In genomic region chr7:73005356-73005692, GRCh38 we compare ENCODE assay signal across 8 cellular contexts. TPM values are rescaled to one million over a fixed set of nuclear protein-coding genes. Genes with fewer than 3 reads are reported as not detected.
DNase-seq lines count a peak whose midpoint lies in the region; ATAC-seq and TF ChIP-seq lines count a peak whose summit lies in the region.
"Not testable (repeated sequence)": the region's sequence is repeated elsewhere in the genome, so short reads cannot be mapped to it uniquely, and the experiment has no call there.

No MANE protein-coding gene starts in this region.

- not testable (repeated sequence) for H3K4me1 Mint-ChIP-seq in CD4-positive, alpha-beta memory T cell; neural progenitor cell

- H3F3A ChIP-seq in neural progenitor cell (ENCODE audit: low read depth) = not testable (repeated sequence)

- peak overlapping the region; percentile 68 for H3K4me2 ChIP-seq in neural progenitor cell

- POLR2A ChIA-PET in CD4-positive, alpha-beta memory T cell (lab: Charles Lee; ENCODE audit: partially characterized antibody) = not testable (repeated sequence)

- H3K27me3 Mint-ChIP-seq in CD4-positive, alpha-beta memory T cell; neural progenitor cell (ENCODE audit: insufficient read depth, low read depth): not testable (repeated sequence)

- peaks cover 12% of the 10 kb centered on the region for H3K79me2 ChIP-seq in neural progenitor cell (ENCODE audit: low read depth)

- H3K27ac ChIP-seq in CD4-positive, alpha-beta memory T cell (ENCODE audit: low read depth, low read length) = peak overlapping the region; percentile 52
- H3K27ac ChIP-seq in WERI-Rb-1 = peak overlapping the region; percentile 88
- H3K27ac ChIP-seq in cardiac muscle cell = peak overlapping the region; percentile 96
- H3K27ac ChIP-seq in neural progenitor cell = not testable (repeated sequence)

- not testable (repeated sequence) for H3K9me3 Mint-ChIP-seq in CD4-positive, alpha-beta memory T cell; neural progenitor cell

- not testable (repeated sequence) for H3K4me1 ChIP-seq in CD4-positive, alpha-beta memory T cell (ENCODE audit: insufficient read depth, low read length); cardiac muscle cell (ENCODE audit: low read depth); neural progenitor cell

- CTCF ChIA-PET in CD4-positive, alpha-beta memory T cell (lab: Charles Lee; ENCODE audit: partially characterized antibody) = not testable (repeated sequence)

- not testable (repeated sequence) for H3K9ac ChIP-seq in neural progenitor cell

- intact Hi-C loops in CD4-positive, alpha-beta memory T cell (cut with micrococcal nuclease) = not testable (repeated sequence)

- not testable (repeated sequence) for H4K20me1 ChIP-seq in neural progenitor cell (ENCODE audit: low read depth)

- peak; percentile 88 for ATAC-seq in GM21528 (IDR thresholded peaks at IDR 0.05; ENCODE audit: low FRiP score, unreplicated experiment)
- ATAC-seq in HG03354 (IDR thresholded peaks at IDR 0.05; ENCODE audit: poor library complexity, severe bottlenecking, unreplicated experiment) = peak; percentile 80

- not testable (repeated sequence) for TF ChIP-seq CTCF in WERI-Rb-1 (IDR thresholded peaks at IDR 0.05; ENCODE audit: low read depth, low read length); cardiac muscle cell (IDR thresholded peaks at IDR 0.05; ENCODE audit: low read depth, low read length); neural progenitor cell (IDR thresholded peaks at IDR 0.05)

- peak overlapping the region; percentile 97 to 99 (median 99) for H3K27ac Mint-ChIP-seq in CD4-positive, alpha-beta memory T cell
- H3K27ac Mint-ChIP-seq in neural progenitor cell = not testable (repeated sequence)

- peak in 1 of 5 donors; percentile 66 for DNase-seq in CD4-positive, alpha-beta memory T cell
- peak; percentile 79 for DNase-seq in WERI-Rb-1
- DNase-seq in activated naive CD8-positive, alpha-beta T cell treated with anti-CD3 and anti-CD28 coated beads, Interleukin-2, amount 50 U/mL, for 16 hours (ENCODE audit: low read depth, low spot score) = peak; percentile 29
- DNase-seq in cardiac muscle cell (ENCODE audit: low read depth in 1 of 2, low spot score in 1 of 2); neural progenitor cell (ENCODE audit: low spot score): not testable (repeated sequence)
- peak; percentile 61 for DNase-seq in stimulated activated CD8-positive, alpha-beta memory T cell treated with anti-CD3 and anti-CD28 coated beads, Interleukin-15, amount 100 ng/mL, for 24 hours (ENCODE audit: low read depth)

- H3K27me3 ChIP-seq in CD4-positive, alpha-beta memory T cell (ENCODE audit: insufficient read depth, low read length); WERI-Rb-1 (ENCODE audit: insufficient read depth, low read depth, severe bottlenecking); cardiac muscle cell; neural progenitor cell: not testable (repeated sequence)

- not testable (repeated sequence) for H3K36me3 Mint-ChIP-seq in CD4-positive, alpha-beta memory T cell; neural progenitor cell

- not testable (repeated sequence) for H2AFZ ChIP-seq in neural progenitor cell (replicated peaks)

- not testable (repeated sequence) for H3K9me3 ChIP-seq in CD4-positive, alpha-beta memory T cell (ENCODE audit: control insufficient read depth in 1 of 2, low read length in 2 of 2); WERI-Rb-1 (ENCODE audit: severe bottlenecking); cardiac muscle cell (ENCODE audit: low read depth); neural progenitor cell (ENCODE audit: low read depth)

- H3K36me3 ChIP-seq in CD4-positive, alpha-beta memory T cell (ENCODE audit: insufficient read depth, low read length); WERI-Rb-1; cardiac muscle cell; neural progenitor cell: not testable (repeated sequence)

- H3K4me3 ChIP-seq in CD4-positive, alpha-beta memory T cell (ENCODE audit: low read length in 2 of 2) = peak overlapping the region in 1 of 2 donors; percentile 60
- peak overlapping the region; percentile 56 for H3K4me3 ChIP-seq in WERI-Rb-1 (ENCODE audit: low read depth, low read length)
- peak overlapping the region; percentile 71 for H3K4me3 ChIP-seq in cardiac muscle cell
- H3K4me3 ChIP-seq in neural progenitor cell = peak overlapping the region; percentile 71

- H3K4me3 Mint-ChIP-seq in CD4-positive, alpha-beta memory T cell = peak overlapping the region; percentile 91 to 99 (median 96)
- H3K4me3 Mint-ChIP-seq in neural progenitor cell = peak overlapping the region; percentile 99

RNA-seq across cellular contexts. Expression of gene SPDYE8, which starts 24.2 kb away (rescaled TPM):
- total RNA-seq in CD4-positive, alpha-beta memory T cell = not detected
- polyA plus RNA-seq in CD4-positive, alpha-beta memory T cell = under 1 TPM in 1 of 2 donors, not detected in 1; 0.10 TPM
- not detected in 2 replicates for total RNA-seq in cardiac muscle cell
- polyA plus RNA-seq in cardiac muscle cell = 0.44 and 0.97 TPM in 2 replicates
- not detected in 2 replicates for total RNA-seq in neural progenitor cell (ENCODE audit: low replicate concordance)

RNA-seq across cellular contexts. Expression of gene TRIM74, which starts 36.1 kb away (rescaled TPM):
- total RNA-seq in CD4-positive, alpha-beta memory T cell = 1 to 10 TPM; 5.2 to 6.0 TPM
- under 1 TPM in 1 of 2 donors, not detected in 1; 0.34 TPM for polyA plus RNA-seq in CD4-positive, alpha-beta memory T cell
- total RNA-seq in cardiac muscle cell (2.0 and 5.2 TPM in 2 replicates), neural progenitor cell (ENCODE audit: low replicate concordance) (0.15 and 0.36 TPM in 2 replicates)
- 3.1 and 5.1 TPM in 2 replicates for polyA plus RNA-seq in cardiac muscle cell

RNA-seq across cellular contexts. Expression of gene SPDYE11, which starts 52.4 kb away (rescaled TPM):
- total RNA-seq in CD4-positive, alpha-beta memory T cell = not detected
- polyA plus RNA-seq in CD4-positive, alpha-beta memory T cell = under 1 TPM in 1 of 2 donors, not detected in 1; 0.10 TPM
- total RNA-seq in cardiac muscle cell (not detected in 2 replicates), neural progenitor cell (ENCODE audit: low replicate concordance) (not detected in 2 replicates)
- polyA plus RNA-seq in cardiac muscle cell = 0.73 and 1.1 TPM in 2 replicates
